Comparison of ENCODE assay signal across 1 cellular context in genomic region chr3:86890997-86891396, GRCh38.
A peak's percentile ranks its signal among the peaks of the same experiment; 100 is the strongest.
TF ChIP-seq lines count a peak whose summit lies in the region.

No MANE protein-coding gene starts in this region.

TF ChIP-seq in H1, 55 proteins besides CTCF, POLR2A, EP300 and RAD21 (continued from another document):
- TF ChIP-seq CHD7 (IDR thresholded peaks at IDR 0.05; ENCODE audit: insufficient replicate concordance, low read length) (peak; percentile 92), EGR1 (IDR thresholded peaks at IDR 0.05; ENCODE audit: borderline replicate concordance, low read depth, low read length) (no peak), BCL11A (IDR thresholded peaks at IDR 0.05; ENCODE audit: low read depth in 2 of 2, low read length in 2 of 2) (peak in 1 of 2 experiments; percentile 11), TEAD4 (IDR thresholded peaks at IDR 0.05; ENCODE audit: low read depth, low read length) (peak; percentile 38; the same call in 1 of the 2 replicates), HDAC2 (IDR thresholded peaks at IDR 0.05; ENCODE audit: borderline replicate concordance in 1 of 2, low read depth in 2 of 2, low read length in 2 of 2) (peak; percentile 32 to 89; a peak in 2 of 4 replicates), BACH1 (IDR thresholded peaks at IDR 0.05; ENCODE audit: low read length) (no peak), POU5F1 (IDR thresholded peaks at IDR 0.05; ENCODE audit: low read depth, low read length) (peak; percentile 76; the same call in 1 of the 2 replicates), NANOG (IDR thresholded peaks at IDR 0.05; ENCODE audit: insufficient read depth, low read depth, low read length, poor library complexity, severe bottlenecking) (peak; percentile 69), SIX5 (IDR thresholded peaks at IDR 0.05; ENCODE audit: low read depth, low read length) (no peak)
- TF ChIP-seq, protein P1, sequence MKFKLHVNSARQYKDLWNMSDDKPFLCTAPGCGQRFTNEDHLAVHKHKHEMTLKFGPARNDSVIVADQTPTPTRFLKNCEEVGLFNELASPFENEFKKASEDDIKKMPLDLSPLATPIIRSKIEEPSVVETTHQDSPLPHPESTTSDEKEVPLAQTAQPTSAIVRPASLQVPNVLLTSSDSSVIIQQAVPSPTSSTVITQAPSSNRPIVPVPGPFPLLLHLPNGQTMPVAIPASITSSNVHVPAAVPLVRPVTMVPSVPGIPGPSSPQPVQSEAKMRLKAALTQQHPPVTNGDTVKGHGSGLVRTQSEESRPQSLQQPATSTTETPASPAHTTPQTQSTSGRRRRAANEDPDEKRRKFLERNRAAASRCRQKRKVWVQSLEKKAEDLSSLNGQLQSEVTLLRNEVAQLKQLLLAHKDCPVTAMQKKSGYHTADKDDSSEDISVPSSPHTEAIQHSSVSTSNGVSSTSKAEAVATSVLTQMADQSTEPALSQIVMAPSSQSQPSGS (IDR thresholded peaks at IDR 0.05; ENCODE audit: low read length), result 0 out of 2 replicates have a peak, but pooled peaks have one; percentile 64
- TF ChIP-seq, protein P2, sequence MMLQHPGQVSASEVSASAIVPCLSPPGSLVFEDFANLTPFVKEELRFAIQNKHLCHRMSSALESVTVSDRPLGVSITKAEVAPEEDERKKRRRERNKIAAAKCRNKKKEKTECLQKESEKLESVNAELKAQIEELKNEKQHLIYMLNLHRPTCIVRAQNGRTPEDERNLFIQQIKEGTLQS (IDR thresholded peaks at IDR 0.05; ENCODE audit: insufficient read depth, low read depth, low read length), result no peak
- TF ChIP-seq, protein P3, sequence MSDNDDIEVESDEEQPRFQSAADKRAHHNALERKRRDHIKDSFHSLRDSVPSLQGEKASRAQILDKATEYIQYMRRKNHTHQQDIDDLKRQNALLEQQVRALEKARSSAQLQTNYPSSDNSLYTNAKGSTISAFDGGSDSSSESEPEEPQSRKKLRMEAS (IDR thresholded peaks at IDR 0.05), result no peak
